ENCODE assay signal across 30 cellular contexts in genomic region chr22:45484742-45485141, GRCh38. TPM values are rescaled to one million over a fixed set of nuclear protein-coding genes. Genes with fewer than 3 reads are reported as not detected.
DNase-seq lines count a peak whose midpoint lies in the region; ATAC-seq and TF ChIP-seq lines count a peak whose summit lies in the region.
"Had no signal": no experiment of that assay in that cellular context is flagged by ENCODE, and none has a peak within 500 bp of the region (broad histone marks: within the 10 kb centered on the region; RNA-seq: fewer than 3 reads in every experiment).

No MANE protein-coding gene starts in this region.

- H3K4me3 Mint-ChIP-seq in natural killer cell treated with Interleukin-12 subunit alpha and Interleukin-12 subunit beta and Interleukin-15 and Interleukin-18, amount 100 ng/mL, for 72 hours, result no peak overlapping the region
- H3K4me3 Mint-ChIP-seq in natural killer cell (no peak overlapping the region), GM23338 (no peak overlapping the region)
- H3K4me3 Mint-ChIP-seq: CD4-positive, alpha-beta T cell had no signal

- ATAC-seq in natural killer cell treated with Interleukin-12 subunit alpha and Interleukin-12 subunit beta and Interleukin-15 and Interleukin-18, amount 100 ng/mL, for 72 hours, result no peak
- ATAC-seq in natural killer cell (no peak), lower lobe of right lung (no peak), upper lobe of right lung (no peak), GM23338 (no peak), HG03159 (IDR thresholded peaks at IDR 0.05; ENCODE audit: unreplicated experiment) (no peak)
- ATAC-seq: GM12878 had no signal

- no peaks in the 10 kb centered on the region for H4K20me1 ChIP-seq in GM23338 (replicated peaks; ENCODE audit: insufficient read depth)
- H4K20me1 ChIP-seq: BLaER1 had no signal

- no peak overlapping the region for H3K4me2 ChIP-seq in GM23338
- H3K4me2 ChIP-seq: BLaER1 had no signal

- H3K36me3 Mint-ChIP-seq in natural killer cell treated with Interleukin-12 subunit alpha and Interleukin-12 subunit beta and Interleukin-15 and Interleukin-18, amount 100 ng/mL, for 72 hours, result no peaks in the 10 kb centered on the region
- H3K36me3 Mint-ChIP-seq in natural killer cell (no peaks in the 10 kb centered on the region), GM23338 (ENCODE audit: low read depth) (peaks cover 23% of the 10 kb centered on the region)

- no peak overlapping the region for H3K4me3 ChIP-seq in lower lobe of right lung
- no peak overlapping the region for H3K4me3 ChIP-seq in upper lobe of right lung
- H3K4me3 ChIP-seq in GM23338, result no peak overlapping the region
- H3K4me3 ChIP-seq: BLaER1, GM12878, HAP-1, Peyer's patch, SK-N-MC had no signal

- no peak overlapping the region for H3K27ac Mint-ChIP-seq in natural killer cell treated with Interleukin-12 subunit alpha and Interleukin-12 subunit beta and Interleukin-15 and Interleukin-18, amount 100 ng/mL, for 72 hours
- H3K27ac Mint-ChIP-seq in natural killer cell, result no peak overlapping the region
- H3K27ac Mint-ChIP-seq in GM23338, result no peak overlapping the region
- H3K27ac Mint-ChIP-seq: CD4-positive, alpha-beta T cell had no signal

- intact Hi-C loops in natural killer cell (cut with micrococcal nuclease), result no loop called here
- intact Hi-C loops in lower lobe of right lung (cut with DNase I), result no loop called here
- intact Hi-C loops in posterior vena cava (cut with DNase I), result no loop called here
- intact Hi-C loops in upper lobe of right lung (cut with DNase I), result no loop called here

- H3K4me1 ChIP-seq in lower lobe of right lung, result no peaks in the 10 kb centered on the region
- no peaks in the 10 kb centered on the region for H3K4me1 ChIP-seq in upper lobe of right lung
- H3K4me1 ChIP-seq in GM23338 (ENCODE audit: insufficient read depth), result no peaks in the 10 kb centered on the region
- H3K4me1 ChIP-seq: BLaER1, Peyer's patch had no signal

- H3K9me2 ChIP-seq in GM23338 (ENCODE audit: insufficient read depth), result no peaks in the 10 kb centered on the region

- no peak overlapping the region for H2AFZ ChIP-seq in GM23338

- H3K27me3 ChIP-seq in lower lobe of right lung (ENCODE audit: low read depth), result no peaks in the 10 kb centered on the region
- no peaks in the 10 kb centered on the region for H3K27me3 ChIP-seq in upper lobe of right lung
- H3K27me3 ChIP-seq in GM23338 (ENCODE audit: insufficient read depth), result no peaks in the 10 kb centered on the region
- H3K27me3 ChIP-seq: BLaER1, Peyer's patch had no signal

- H3K9me3 ChIP-seq in lower lobe of right lung, result no peaks in the 10 kb centered on the region
- H3K9me3 ChIP-seq in upper lobe of right lung, result no peaks in the 10 kb centered on the region
- H3K9me3 ChIP-seq: Peyer's patch had no signal

- no peaks in the 10 kb centered on the region for H3K36me3 ChIP-seq in lower lobe of right lung
- no peaks in the 10 kb centered on the region for H3K36me3 ChIP-seq in upper lobe of right lung
- peaks cover 7% of the 10 kb centered on the region; the same call in 1 of the 2 replicates for H3K36me3 ChIP-seq in GM23338 (ENCODE audit: insufficient read depth)
- H3K36me3 ChIP-seq: BLaER1, HAP-1, Peyer's patch had no signal

- no peaks in the 10 kb centered on the region for H3K9me3 Mint-ChIP-seq in natural killer cell treated with Interleukin-12 subunit alpha and Interleukin-12 subunit beta and Interleukin-15 and Interleukin-18, amount 100 ng/mL, for 72 hours
- H3K9me3 Mint-ChIP-seq in natural killer cell (no peaks in the 10 kb centered on the region), GM23338 (peaks cover 50% of the 10 kb centered on the region)
- H3K9me3 Mint-ChIP-seq: CD4-positive, alpha-beta T cell had no signal

- no peaks in the 10 kb centered on the region for H3K79me2 ChIP-seq in GM23338 (replicated peaks; ENCODE audit: insufficient read depth)

- TF ChIP-seq CTCF in natural killer cell (IDR thresholded peaks at IDR 0.05), result no peak
- no peak for TF ChIP-seq CTCF in lower lobe of right lung (IDR thresholded peaks at IDR 0.05)
- no peak for TF ChIP-seq CTCF in upper lobe of right lung (IDR thresholded peaks at IDR 0.05)
- TF ChIP-seq CTCF in GM23338 (conservative IDR thresholded peaks at IDR 0.05; ENCODE audit: low read depth in 2 of 2), result no peak

- no peaks in the 10 kb centered on the region for H3K4me1 Mint-ChIP-seq in natural killer cell treated with Interleukin-12 subunit alpha and Interleukin-12 subunit beta and Interleukin-15 and Interleukin-18, amount 100 ng/mL, for 72 hours (ENCODE audit: low read depth in 2 of 2)
- H3K4me1 Mint-ChIP-seq in natural killer cell, result no peaks in the 10 kb centered on the region
- H3K4me1 Mint-ChIP-seq in GM23338, result no peaks in the 10 kb centered on the region; the same call in 2 of the 3 replicates

- H3K27me3 Mint-ChIP-seq in natural killer cell treated with Interleukin-12 subunit alpha and Interleukin-12 subunit beta and Interleukin-15 and Interleukin-18, amount 100 ng/mL, for 72 hours, result peaks cover 19 to 41% of the 10 kb centered on the region in 2 donors
- H3K27me3 Mint-ChIP-seq in natural killer cell (ENCODE audit: low read depth in 2 of 2) (peaks cover 14 to 32% of the 10 kb centered on the region in 2 donors), GM23338 (ENCODE audit: insufficient read depth, low read depth, poor library complexity) (peaks cover 5% of the 10 kb centered on the region)

- H3K27ac ChIP-seq in lower lobe of right lung, result no peak overlapping the region
- no peak overlapping the region for H3K27ac ChIP-seq in upper lobe of right lung
- no peak overlapping the region for H3K27ac ChIP-seq in GM23338 (ENCODE audit: low read depth)
- H3K27ac ChIP-seq: BLaER1, Peyer's patch, SK-N-MC had no signal

- no peaks in the 10 kb centered on the region for H3F3A ChIP-seq in GM23338 (replicated peaks; ENCODE audit: low read depth)

- DNase-seq in natural killer cell treated with Interleukin-12 subunit alpha and Interleukin-12 subunit beta and Interleukin-15 and Interleukin-18, amount 100 ng/mL, for 72 hours (ENCODE audit: low spot score), result peak; percentile 37
- no peak for DNase-seq in natural killer cell
- DNase-seq in lower lobe of right lung, result peak; percentile 10
- DNase-seq in posterior vena cava (ENCODE audit: low spot score), result peak; percentile 55
- peak; percentile 32 for DNase-seq in upper lobe of right lung
- DNase-seq in GM23338 (ENCODE audit: low spot score), result no peak
- no peak for DNase-seq in stimulated activated naive CD4-positive, alpha-beta T cell (lab: John Stamatoyannopoulos, UW)
- DNase-seq: CD4-positive, alpha-beta T cell; DMS 273 treated with DMSO at 0.1 percent for 48 hours; DMS79; EL; GDM1; GOT3; Karpas-422; NCI-H1092 treated with DMSO at 0.1 percent for 48 hours; NCI-H1436; NCI-H187; NCI-H2081 treated with DMSO at 0.1 percent for 48 hours; NCI-H2171; NCI-H226; NCI-H510A; NCI-H69; Peyer's patch; SHP77 treated with DMSO at 0.1 percent for 48 hours had no signal

TF ChIP-seq in GM23338, 12 proteins besides CTCF, POLR2A, EP300 and RAD21:
- TF ChIP-seq ZNF331 (CRISPR knock-in tag; IDR thresholded peaks at IDR 0.05; ENCODE audit: low read depth) (no peak), REST (IDR thresholded peaks at IDR 0.05; ENCODE audit: unreplicated experiment) (no peak), EZH2 (IDR thresholded peaks at IDR 0.05; ENCODE audit: low read depth, unreplicated experiment) (no peak)
TF ChIP-seq in GM23338: peak in this region for 0.

RNA-seq across cellular contexts. Expression of gene FBLN1, which starts 17.9 kb away (rescaled TPM):
- total RNA-seq in natural killer cell treated with Interleukin-12 subunit alpha and Interleukin-12 subunit beta and Interleukin-15 and Interleukin-18, amount 100 ng/mL, for 72 hours, result not detected
- total RNA-seq in natural killer cell (under 1 TPM in 1 of 3 donors, not detected in 2; 0.58 TPM), lower lobe of right lung (307 TPM), posterior vena cava (1,000 to 10,000 TPM in 1 of 2 donors, 100 to 1,000 TPM in 1; 608 to 1,210 TPM), upper lobe of right lung (272 TPM)
- 134 and 137 TPM in 2 replicates for total RNA-seq in GM23338 (2014; rRNA removed; shearing (Covaris generic))
- polyA plus RNA-seq in GM23338 (2016; fragmentation: Nextera tagmentation; extraction: Ambion mirVana), result 88.4 and 90.1 TPM in 2 replicates
- total RNA-seq: CD4-positive, alpha-beta T cell; OCI-LY7 had no signal

Comparison
In these comparisons a context has a peak if more than half of its experiments do, and no peak if none do; other contexts are left out.
1. DNase-seq: peak in natural killer cell treated with Interleukin-12 subunit alpha and Interleukin-12 subunit beta and Interleukin-15 and Interleukin-18, amount 100 ng/mL, for 72 hours (single experiment), lower lobe of right lung (single experiment), posterior vena cava (single experiment) and upper lobe of right lung (single experiment); none in natural killer cell (single experiment), GM23338 (single experiment) and stimulated activated naive CD4-positive, alpha-beta T cell (0 of 6).
2. RNA of gene FBLN1, which starts 17.9 kb away (total RNA-seq): 608 to 1,210 TPM in posterior vena cava, 307 TPM in lower lobe of right lung (single experiment), 272 TPM in upper lobe of right lung (single experiment) and 134 to 137 TPM in GM23338; 0.58 TPM in natural killer cell and not detected in natural killer cell treated with Interleukin-12 subunit alpha and Interleukin-12 subunit beta and Interleukin-15 and Interleukin-18, amount 100 ng/mL, for 72 hours; every median in the first group is over 10 times any median in the second.